In genomic region chr19:17283504-17283996, GRCh38 we compare ENCODE assay signal across 20 cellular contexts. TPM values are rescaled to one million over a fixed set of nuclear protein-coding genes. Genes with fewer than 3 reads are reported as not detected.
DNase-seq lines count a peak whose midpoint lies in the region; ATAC-seq and TF ChIP-seq lines count a peak whose summit lies in the region.
"Had no signal": no experiment of that assay in that cellular context is flagged by ENCODE, and none has a peak within 500 bp of the region (broad histone marks: within the 10 kb centered on the region; RNA-seq: fewer than 3 reads in every experiment).

No MANE protein-coding gene starts in this region.

- no peaks in the 10 kb centered on the region for H3K27me3 Mint-ChIP-seq in stimulated activated naive CD8-positive, alpha-beta T cell treated with anti-CD3 and anti-CD28 coated beads, Interleukin-15, Interleukin-2, amounts not matched to agents 100 ng/mL and 50 ng/mL, for 24 hours
- no peaks in the 10 kb centered on the region for H3K27me3 Mint-ChIP-seq in activated T-helper 2 cell treated with anti-CD3 and anti-CD28 coated beads, Interferon-gamma antibody, Interleukin-2, Interleukin-4, amounts not matched to agents 10 μg/mL and 5 μg/mL and 100 μg/mL, durations not matched to agents 14 hours and 24 hours and 36 hours (ENCODE audit: low read depth)
- peaks cover 9% of the 10 kb centered on the region for H3K27me3 Mint-ChIP-seq in endodermal cell (ENCODE audit: insufficient read depth)

- intact Hi-C loops in activated T-helper 2 cell treated with anti-CD3 and anti-CD28 coated beads, Interferon-gamma antibody, Interleukin-2, Interleukin-4, amounts not matched to agents 10 μg/mL and 5 μg/mL and 100 μg/mL, durations not matched to agents 14 hours and 24 hours and 36 hours (cut with micrococcal nuclease) = no loop called here
- intact Hi-C loops in aorta (cut with DNase I) = loop anchor here (2.0 to 5.0 kb wide), 4 partner anchors 71 to 217 kb away; no protein-coding TSS in a partner anchor

- no peaks in the 10 kb centered on the region for H3K9me3 Mint-ChIP-seq in stimulated activated naive CD8-positive, alpha-beta T cell treated with anti-CD3 and anti-CD28 coated beads, Interleukin-15, Interleukin-2, amounts not matched to agents 100 ng/mL and 50 ng/mL, for 24 hours
- H3K9me3 Mint-ChIP-seq in activated T-helper 2 cell treated with anti-CD3 and anti-CD28 coated beads, Interferon-gamma antibody, Interleukin-2, Interleukin-4, amounts not matched to agents 10 μg/mL and 5 μg/mL and 100 μg/mL, durations not matched to agents 14 hours and 24 hours and 36 hours = no peaks in the 10 kb centered on the region
- H3K9me3 Mint-ChIP-seq in endodermal cell = peaks cover 6% of the 10 kb centered on the region
- H3K9me3 Mint-ChIP-seq: CD8-positive, alpha-beta memory T cell had no signal

- no peaks in the 10 kb centered on the region for H3K27me3 ChIP-seq in aorta (ENCODE audit: control insufficient read depth in 1 of 2, insufficient read depth in 2 of 2, low read length in 1 of 2)
- peaks cover 5% of the 10 kb centered on the region for H3K27me3 ChIP-seq in endodermal cell (ENCODE audit: control insufficient read depth, insufficient read depth, low read length, poor library complexity, severe bottlenecking)

- no peak overlapping the region for H3K27ac Mint-ChIP-seq in stimulated activated naive CD8-positive, alpha-beta T cell treated with anti-CD3 and anti-CD28 coated beads, Interleukin-15, Interleukin-2, amounts not matched to agents 100 ng/mL and 50 ng/mL, for 24 hours
- no peak overlapping the region for H3K27ac Mint-ChIP-seq in activated T-helper 2 cell treated with anti-CD3 and anti-CD28 coated beads, Interferon-gamma antibody, Interleukin-2, Interleukin-4, amounts not matched to agents 10 μg/mL and 5 μg/mL and 100 μg/mL, durations not matched to agents 14 hours and 24 hours and 36 hours
- no peak overlapping the region for H3K27ac Mint-ChIP-seq in endodermal cell
- H3K27ac Mint-ChIP-seq: CD8-positive, alpha-beta memory T cell had no signal

- H3K9me3 ChIP-seq in aorta (ENCODE audit: control insufficient read depth, low read length) (no peaks in the 10 kb centered on the region), endodermal cell (ENCODE audit: control insufficient read depth, low read length) (no peaks in the 10 kb centered on the region)

- WGBS in aorta, 2 donors = 89 to 91% methylated on average over 7 of the region's 7 CpGs
- WGBS in endodermal cell (ENCODE audit: insufficient coverage in 1 of 2, insufficient read length in 1 of 2), 2 experiments = 87 to 90% methylated on average over 6 to 7 of the region's 7 CpGs

- peaks cover 27% of the 10 kb centered on the region for H3K36me3 Mint-ChIP-seq in stimulated activated naive CD8-positive, alpha-beta T cell treated with anti-CD3 and anti-CD28 coated beads, Interleukin-15, Interleukin-2, amounts not matched to agents 100 ng/mL and 50 ng/mL, for 24 hours (ENCODE audit: low read depth)
- H3K36me3 Mint-ChIP-seq in activated T-helper 2 cell treated with anti-CD3 and anti-CD28 coated beads, Interferon-gamma antibody, Interleukin-2, Interleukin-4, amounts not matched to agents 10 μg/mL and 5 μg/mL and 100 μg/mL, durations not matched to agents 14 hours and 24 hours and 36 hours (ENCODE audit: low read depth) = peaks cover 15% of the 10 kb centered on the region
- peaks cover 26% of the 10 kb centered on the region for H3K36me3 Mint-ChIP-seq in endodermal cell (ENCODE audit: low read depth)

- no peak for ATAC-seq in stimulated activated naive CD8-positive, alpha-beta T cell treated with anti-CD3 and anti-CD28 coated beads, Interleukin-15, Interleukin-2, amounts not matched to agents 100 U/mL and 50 U/mL, for 24 hours
- ATAC-seq in aorta (ENCODE audit: low FRiP score) = peak; percentile 19
- ATAC-seq in GM21619 (IDR thresholded peaks at IDR 0.05; ENCODE audit: unreplicated experiment) = no peak

- TF ChIP-seq CTCF in endodermal cell (conservative IDR thresholded peaks at IDR 0.05) = no peak

- H3K4me1 Mint-ChIP-seq in stimulated activated naive CD8-positive, alpha-beta T cell treated with anti-CD3 and anti-CD28 coated beads, Interleukin-15, Interleukin-2, amounts not matched to agents 100 ng/mL and 50 ng/mL, for 24 hours (ENCODE audit: low read depth) = peaks cover 6% of the 10 kb centered on the region
- H3K4me1 Mint-ChIP-seq in activated T-helper 2 cell treated with anti-CD3 and anti-CD28 coated beads, Interferon-gamma antibody, Interleukin-2, Interleukin-4, amounts not matched to agents 10 μg/mL and 5 μg/mL and 100 μg/mL, durations not matched to agents 14 hours and 24 hours and 36 hours (ENCODE audit: low read depth) = peaks cover 5% of the 10 kb centered on the region
- peaks cover 2% of the 10 kb centered on the region for H3K4me1 Mint-ChIP-seq in endodermal cell

- no peak overlapping the region for H3K9ac ChIP-seq in endodermal cell (ENCODE audit: extremely low read depth, low read length, poor library complexity, severe bottlenecking)

- H3K4me3 Mint-ChIP-seq in stimulated activated naive CD8-positive, alpha-beta T cell treated with anti-CD3 and anti-CD28 coated beads, Interleukin-15, Interleukin-2, amounts not matched to agents 100 ng/mL and 50 ng/mL, for 24 hours = peak overlapping the region; percentile 90
- peak overlapping the region; percentile 9 for H3K4me3 Mint-ChIP-seq in activated T-helper 2 cell treated with anti-CD3 and anti-CD28 coated beads, Interferon-gamma antibody, Interleukin-2, Interleukin-4, amounts not matched to agents 10 μg/mL and 5 μg/mL and 100 μg/mL, durations not matched to agents 14 hours and 24 hours and 36 hours (ENCODE audit: low read depth)
- no peak overlapping the region for H3K4me3 Mint-ChIP-seq in endodermal cell

- H3K36me3 ChIP-seq in aorta (ENCODE audit: control insufficient read depth in 1 of 2, insufficient read depth in 2 of 2, low read length in 1 of 2) (peaks cover 0 to 2% of the 10 kb centered on the region in 2 donors), endodermal cell (ENCODE audit: control insufficient read depth, insufficient read depth, low read length) (peaks cover 7% of the 10 kb centered on the region)

- H3K4me3 ChIP-seq in aorta (ENCODE audit: low read length in 2 of 2) (no peak overlapping the region), endodermal cell (ENCODE audit: low read length) (no peak overlapping the region)

- no peak for DNase-seq in stimulated activated naive CD8-positive, alpha-beta T cell treated with anti-CD3 and anti-CD28 coated beads, Interleukin-15, Interleukin-2, amounts not matched to agents 100 U/mL and 50 U/mL, for 24 hours
- no peak for DNase-seq in activated T-helper 2 cell treated with anti-CD3 and anti-CD28 coated beads, Interferon-gamma antibody, Interleukin-2, Interleukin-4, amounts not matched to agents 10 μg/mL and 5 μg/mL and 100 μg/mL, durations not matched to agents 14 hours and 24 hours and 36 hours (ENCODE audit: low spot score)
- DNase-seq in islet precursor cell = peak; percentile 45
- DNase-seq in aorta = no peak
- no peak for DNase-seq in activated gamma-delta T cell treated with Interleukin-2 at 50 U/mL for 16 hours
- DNase-seq in endodermal cell = no peak
- DNase-seq: AML-193; CD8-positive, alpha-beta memory T cell; DMS 273 treated with DMSO at 0.1 percent for 48 hours; GOT3; Karpas-422; MM.1S; NCI-H1105; NCI-H187; NCI-H2171; NCI-H510A; NCI-H82; Right ventricle myocardium superior had no signal

- H3K4me1 ChIP-seq in aorta (ENCODE audit: control insufficient read depth in 1 of 2, insufficient read depth in 2 of 2, low read length in 2 of 2) (no peaks in the 10 kb centered on the region), endodermal cell (ENCODE audit: control insufficient read depth, insufficient read depth, low read length) (no peaks in the 10 kb centered on the region)

- H3K27ac ChIP-seq in aorta (ENCODE audit: low read depth in 1 of 2, low read length in 2 of 2) (no peak overlapping the region), endodermal cell (ENCODE audit: low read depth, low read length) (no peak overlapping the region)

RNA-seq across cellular contexts. Expression of gene ANKLE1, which starts 1.8 kb away (rescaled TPM):
- 19.8 and 20.4 TPM in 2 replicates for total RNA-seq in activated T-helper 2 cell treated with anti-CD3 and anti-CD28 coated beads, Interferon-gamma antibody, Interleukin-2, Interleukin-4, amounts not matched to agents 10 μg/mL and 5 μg/mL and 100 μg/mL, durations not matched to agents 14 hours and 24 hours and 36 hours
- total RNA-seq in aorta = 1 to 10 TPM in 1 of 2 donors, under 1 TPM in 1; 0.71 to 1.0 TPM
- polyA plus RNA-seq in aorta = under 1 TPM in 1 of 2 donors, not detected in 1; 0.95 TPM
- total RNA-seq in endodermal cell = 1 to 10 TPM; 4.6 to 9.9 TPM
- 4.4 TPM for polyA plus RNA-seq in endodermal cell (2013, experiment 1 of 2)
- polyA plus RNA-seq in endodermal cell (2013, experiment 2 of 2) = 5.1 TPM

RNA-seq across cellular contexts. Expression of gene BABAM1, which starts 16.3 kb away (rescaled TPM):
- 122 and 123 TPM in 2 replicates for total RNA-seq in activated T-helper 2 cell treated with anti-CD3 and anti-CD28 coated beads, Interferon-gamma antibody, Interleukin-2, Interleukin-4, amounts not matched to agents 10 μg/mL and 5 μg/mL and 100 μg/mL, durations not matched to agents 14 hours and 24 hours and 36 hours
- total RNA-seq in aorta (10 to 100 TPM; 55.8 to 63.2 TPM), endodermal cell (100 to 1,000 TPM; 136 to 151 TPM)
- polyA plus RNA-seq in aorta = 100 to 1,000 TPM in 1 of 2 donors, 10 to 100 TPM in 1; 83.6 to 102 TPM
- polyA plus RNA-seq in endodermal cell (2013, experiment 1 of 2) = 92.0 TPM
- 81.9 TPM for polyA plus RNA-seq in endodermal cell (2013, experiment 2 of 2)

RNA-seq across cellular contexts. Expression of gene USHBP1, which starts 19.0 kb away (rescaled TPM):
- 0.07 TPM in 1 of 2 replicates, not detected in the other for total RNA-seq in activated T-helper 2 cell treated with anti-CD3 and anti-CD28 coated beads, Interferon-gamma antibody, Interleukin-2, Interleukin-4, amounts not matched to agents 10 μg/mL and 5 μg/mL and 100 μg/mL, durations not matched to agents 14 hours and 24 hours and 36 hours
- total RNA-seq in aorta (10 to 100 TPM in 1 of 2 donors, 1 to 10 TPM in 1; 4.6 to 12.8 TPM), endodermal cell (1 to 10 TPM; 3.8 to 6.2 TPM)
- polyA plus RNA-seq in aorta = under 1 TPM; 0.13 to 0.61 TPM
- 1.2 TPM for polyA plus RNA-seq in endodermal cell (2013, experiment 1 of 2)
- polyA plus RNA-seq in endodermal cell (2013, experiment 2 of 2) = 1.2 TPM
- polyA plus RNA-seq: CD8-positive, alpha-beta memory T cell had no signal

RNA-seq across cellular contexts. Expression of gene ABHD8, which starts 19.7 kb away (rescaled TPM):
- 9.9 and 10.9 TPM in 2 replicates for total RNA-seq in activated T-helper 2 cell treated with anti-CD3 and anti-CD28 coated beads, Interferon-gamma antibody, Interleukin-2, Interleukin-4, amounts not matched to agents 10 μg/mL and 5 μg/mL and 100 μg/mL, durations not matched to agents 14 hours and 24 hours and 36 hours
- total RNA-seq in aorta = 10 to 100 TPM in 1 of 2 donors, 1 to 10 TPM in 1; 9.8 to 10.8 TPM
- 10 to 100 TPM; 10.8 to 11.6 TPM for polyA plus RNA-seq in aorta
- 10 to 100 TPM; 11.6 to 21.1 TPM for total RNA-seq in endodermal cell
- polyA plus RNA-seq in endodermal cell (2013, experiment 1 of 2) = 9.7 TPM
- 10.2 TPM for polyA plus RNA-seq in endodermal cell (2013, experiment 2 of 2)

RNA-seq across cellular contexts. Expression of gene MRPL34, which starts 22.1 kb away (rescaled TPM):
- total RNA-seq in activated T-helper 2 cell treated with anti-CD3 and anti-CD28 coated beads, Interferon-gamma antibody, Interleukin-2, Interleukin-4, amounts not matched to agents 10 μg/mL and 5 μg/mL and 100 μg/mL, durations not matched to agents 14 hours and 24 hours and 36 hours = 92.0 and 95.7 TPM in 2 replicates
- total RNA-seq in aorta (10 to 100 TPM; 41.9 to 53.9 TPM), endodermal cell (10 to 100 TPM; 58.1 to 62.2 TPM)
- 100 to 1,000 TPM; 134 to 177 TPM for polyA plus RNA-seq in aorta
- 51.9 TPM for polyA plus RNA-seq in endodermal cell (2013, experiment 1 of 2)
- 48.7 TPM for polyA plus RNA-seq in endodermal cell (2013, experiment 2 of 2)
